Comparison of ENCODE assay signal across 14 cellular contexts in the genomic region with DNA sequence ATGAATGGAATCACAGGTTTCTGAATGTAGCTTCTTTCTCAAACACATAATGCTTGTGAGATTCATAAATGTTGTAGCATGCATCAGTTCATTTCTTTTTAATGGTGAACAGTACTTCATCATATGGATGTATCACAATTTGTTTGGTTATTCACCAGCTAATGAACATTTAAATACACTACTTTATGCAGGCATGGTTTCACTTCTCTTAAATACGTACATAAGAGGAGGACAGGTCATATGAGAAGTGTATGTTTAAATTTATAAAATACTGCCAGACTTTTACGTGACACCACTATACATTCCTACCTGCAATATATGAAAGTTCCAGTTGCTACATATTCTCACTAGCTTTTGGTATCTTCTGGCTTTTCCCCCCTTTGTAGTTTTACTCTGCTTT.
DNase-seq lines count a peak whose midpoint lies in the region; ATAC-seq and TF ChIP-seq lines count a peak whose summit lies in the region.
"Had no signal": no experiment of that assay in that cellular context is flagged by ENCODE, and none has a peak within 500 bp of the region (broad histone marks: within the 10 kb centered on the region; RNA-seq: fewer than 3 reads in every experiment).

No MANE protein-coding gene starts in this region.

- TF ChIP-seq CTCF in mesothelial cell of epicardium (IDR thresholded peaks at IDR 0.05; ENCODE audit: unreplicated experiment) = no peak
- TF ChIP-seq CTCF in tibial artery (IDR thresholded peaks at IDR 0.05) = no peak

- in situ Hi-C loops in G401 (cut with HindIII; ENCODE audit: low sequenced_read_pairs) = no loop called here

- H3K27me3 ChIP-seq in tibial artery = no peaks in the 10 kb centered on the region
- H3K27me3 ChIP-seq: uterus had no signal

- H3K36me3 ChIP-seq in tibial artery = no peaks in the 10 kb centered on the region
- H3K36me3 ChIP-seq: uterus had no signal

- peaks cover 9% of the 10 kb centered on the region for H3K9me3 Mint-ChIP-seq in mesothelial cell of epicardium
- H3K9me3 Mint-ChIP-seq: activated CD4-positive, alpha-beta memory T cell treated with anti-CD3 and anti-CD28 coated beads, Interleukin-2, amount 10 ng/mL, durations not matched to agents 7 days and 5 days had no signal

- peak; percentile 52 for ATAC-seq in GM18873 (IDR thresholded peaks at IDR 0.05; ENCODE audit: low FRiP score, unreplicated experiment)
- peak; percentile 73 for ATAC-seq in GM21723 (IDR thresholded peaks at IDR 0.05; ENCODE audit: unreplicated experiment)
- peak; percentile 82 for ATAC-seq in HG03342 (IDR thresholded peaks at IDR 0.05; ENCODE audit: unreplicated experiment)

- no peak for DNase-seq in mesothelial cell of epicardium (ENCODE audit: low spot score in 2 of 2, unreplicated experiment in 2 of 2)
- DNase-seq in G401 (ENCODE audit: low spot score) = no peak
- DNase-seq in tibial artery = no peak
- no peak for DNase-seq in HUDEP-2 (lab: John Stamatoyannopoulos, UW; ENCODE audit: unreplicated experiment in 76 of 76)
- DNase-seq: activated CD4-positive, alpha-beta memory T cell treated with anti-CD3 and anti-CD28 coated beads, Interleukin-2, amount 10 ng/mL, durations not matched to agents 7 days and 5 days; DMS79; endodermal cell; GOT3; NCI-H526; uterus had no signal

- intact Hi-C loops in tibial artery (cut with DNase I; ENCODE audit: low total_unique reads) = no loop called here

- no peak overlapping the region for H3K4me3 ChIP-seq in tibial artery
- H3K4me3 ChIP-seq: uterus had no signal

- no peaks in the 10 kb centered on the region for H3K4me1 Mint-ChIP-seq in mesothelial cell of epicardium

- H3K27me3 Mint-ChIP-seq in mesothelial cell of epicardium (ENCODE audit: low read depth) = no peaks in the 10 kb centered on the region
- H3K27me3 Mint-ChIP-seq: activated CD4-positive, alpha-beta memory T cell treated with anti-CD3 and anti-CD28 coated beads, Interleukin-2, amount 10 ng/mL, durations not matched to agents 7 days and 5 days had no signal

- no peak overlapping the region for H3K4me3 Mint-ChIP-seq in mesothelial cell of epicardium
- H3K4me3 Mint-ChIP-seq: activated CD4-positive, alpha-beta memory T cell treated with anti-CD3 and anti-CD28 coated beads, Interleukin-2, amount 10 ng/mL, durations not matched to agents 7 days and 5 days; endodermal cell had no signal

- H3K4me1 ChIP-seq in tibial artery = peaks cover 0 to 23% (median 4%) of the 10 kb centered on the region in 4 donors
- H3K4me1 ChIP-seq: uterus had no signal

- no peak overlapping the region for H3K27ac ChIP-seq in tibial artery
- H3K27ac ChIP-seq: KMS-11, uterus had no signal

- peak overlapping the region; percentile 43 for H3K27ac Mint-ChIP-seq in mesothelial cell of epicardium
- H3K27ac Mint-ChIP-seq: activated CD4-positive, alpha-beta memory T cell treated with anti-CD3 and anti-CD28 coated beads, Interleukin-2, amount 10 ng/mL, durations not matched to agents 7 days and 5 days had no signal

- H3K36me3 Mint-ChIP-seq in mesothelial cell of epicardium = peaks cover 15% of the 10 kb centered on the region

- H3K9me3 ChIP-seq in tibial artery = no peaks in the 10 kb centered on the region
- H3K9me3 ChIP-seq: uterus had no signal
